ENCODE assay signal across 1 cellular context in genomic region chr20:44038681-44039123, GRCh38.
TF ChIP-seq lines count a peak whose summit lies in the region.

No MANE protein-coding gene starts in this region.

TF ChIP-seq in WTC11, 78 proteins besides CTCF, POLR2A, EP300 and RAD21 (continued from another document):
- TF ChIP-seq, protein P1, sequence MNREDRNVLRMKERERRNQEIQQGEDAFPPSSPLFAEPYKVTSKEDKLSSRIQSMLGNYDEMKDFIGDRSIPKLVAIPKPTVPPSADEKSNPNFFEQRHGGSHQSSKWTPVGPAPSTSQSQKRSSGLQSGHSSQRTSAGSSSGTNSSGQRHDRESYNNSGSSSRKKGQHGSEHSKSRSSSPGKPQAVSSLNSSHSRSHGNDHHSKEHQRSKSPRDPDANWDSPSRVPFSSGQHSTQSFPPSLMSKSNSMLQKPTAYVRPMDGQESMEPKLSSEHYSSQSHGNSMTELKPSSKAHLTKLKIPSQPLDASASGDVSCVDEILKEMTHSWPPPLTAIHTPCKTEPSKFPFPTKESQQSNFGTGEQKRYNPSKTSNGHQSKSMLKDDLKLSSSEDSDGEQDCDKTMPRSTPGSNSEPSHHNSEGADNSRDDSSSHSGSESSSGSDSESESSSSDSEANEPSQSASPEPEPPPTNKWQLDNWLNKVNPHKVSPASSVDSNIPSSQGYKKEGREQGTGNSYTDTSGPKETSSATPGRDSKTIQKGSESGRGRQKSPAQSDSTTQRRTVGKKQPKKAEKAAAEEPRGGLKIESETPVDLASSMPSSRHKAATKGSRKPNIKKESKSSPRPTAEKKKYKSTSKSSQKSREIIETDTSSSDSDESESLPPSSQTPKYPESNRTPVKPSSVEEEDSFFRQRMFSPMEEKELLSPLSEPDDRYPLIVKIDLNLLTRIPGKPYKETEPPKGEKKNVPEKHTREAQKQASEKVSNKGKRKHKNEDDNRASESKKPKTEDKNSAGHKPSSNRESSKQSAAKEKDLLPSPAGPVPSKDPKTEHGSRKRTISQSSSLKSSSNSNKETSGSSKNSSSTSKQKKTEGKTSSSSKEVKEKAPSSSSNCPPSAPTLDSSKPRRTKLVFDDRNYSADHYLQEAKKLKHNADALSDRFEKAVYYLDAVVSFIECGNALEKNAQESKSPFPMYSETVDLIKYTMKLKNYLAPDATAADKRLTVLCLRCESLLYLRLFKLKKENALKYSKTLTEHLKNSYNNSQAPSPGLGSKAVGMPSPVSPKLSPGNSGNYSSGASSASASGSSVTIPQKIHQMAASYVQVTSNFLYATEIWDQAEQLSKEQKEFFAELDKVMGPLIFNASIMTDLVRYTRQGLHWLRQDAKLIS (CRISPR knock-in tag; IDR thresholded peaks at IDR 0.05; ENCODE audit: borderline replicate concordance): no peak
- no peak for TF ChIP-seq ZNF138 (CRISPR knock-in tag; conservative IDR thresholded peaks at IDR 0.05)
- TF ChIP-seq, protein P2, sequence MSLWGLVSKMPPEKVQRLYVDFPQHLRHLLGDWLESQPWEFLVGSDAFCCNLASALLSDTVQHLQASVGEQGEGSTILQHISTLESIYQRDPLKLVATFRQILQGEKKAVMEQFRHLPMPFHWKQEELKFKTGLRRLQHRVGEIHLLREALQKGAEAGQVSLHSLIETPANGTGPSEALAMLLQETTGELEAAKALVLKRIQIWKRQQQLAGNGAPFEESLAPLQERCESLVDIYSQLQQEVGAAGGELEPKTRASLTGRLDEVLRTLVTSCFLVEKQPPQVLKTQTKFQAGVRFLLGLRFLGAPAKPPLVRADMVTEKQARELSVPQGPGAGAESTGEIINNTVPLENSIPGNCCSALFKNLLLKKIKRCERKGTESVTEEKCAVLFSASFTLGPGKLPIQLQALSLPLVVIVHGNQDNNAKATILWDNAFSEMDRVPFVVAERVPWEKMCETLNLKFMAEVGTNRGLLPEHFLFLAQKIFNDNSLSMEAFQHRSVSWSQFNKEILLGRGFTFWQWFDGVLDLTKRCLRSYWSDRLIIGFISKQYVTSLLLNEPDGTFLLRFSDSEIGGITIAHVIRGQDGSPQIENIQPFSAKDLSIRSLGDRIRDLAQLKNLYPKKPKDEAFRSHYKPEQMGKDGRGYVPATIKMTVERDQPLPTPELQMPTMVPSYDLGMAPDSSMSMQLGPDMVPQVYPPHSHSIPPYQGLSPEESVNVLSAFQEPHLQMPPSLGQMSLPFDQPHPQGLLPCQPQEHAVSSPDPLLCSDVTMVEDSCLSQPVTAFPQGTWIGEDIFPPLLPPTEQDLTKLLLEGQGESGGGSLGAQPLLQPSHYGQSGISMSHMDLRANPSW (CRISPR knock-in tag; conservative IDR thresholded peaks at IDR 0.05; ENCODE audit: low read depth): no peak
- no peak for TF ChIP-seq ZNF121 (CRISPR knock-in tag; IDR thresholded peaks at IDR 0.05)
- no peak for TF ChIP-seq SMAD3 (CRISPR knock-in tag; IDR thresholded peaks at IDR 0.05; ENCODE audit: borderline replicate concordance)
- TF ChIP-seq, protein P3, sequence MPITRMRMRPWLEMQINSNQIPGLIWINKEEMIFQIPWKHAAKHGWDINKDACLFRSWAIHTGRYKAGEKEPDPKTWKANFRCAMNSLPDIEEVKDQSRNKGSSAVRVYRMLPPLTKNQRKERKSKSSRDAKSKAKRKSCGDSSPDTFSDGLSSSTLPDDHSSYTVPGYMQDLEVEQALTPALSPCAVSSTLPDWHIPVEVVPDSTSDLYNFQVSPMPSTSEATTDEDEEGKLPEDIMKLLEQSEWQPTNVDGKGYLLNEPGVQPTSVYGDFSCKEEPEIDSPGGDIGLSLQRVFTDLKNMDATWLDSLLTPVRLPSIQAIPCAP (CRISPR knock-in tag; IDR thresholded peaks at IDR 0.05): no peak
